ENCODE assay signal across 21 cellular contexts in genomic region chr19:46022061-46022430, GRCh38. TPM values are rescaled to one million over a fixed set of nuclear protein-coding genes. Genes with fewer than 3 reads are reported as not detected.
"Had no signal": no experiment of that assay in that cellular context is flagged by ENCODE, and none has a peak within 500 bp of the region (broad histone marks: within the 10 kb centered on the region; RNA-seq: fewer than 3 reads in every experiment).

No MANE protein-coding gene starts in this region.

- H3K9me3 Mint-ChIP-seq: activated T-cell treated with anti-CD3 and anti-CD28 coated beads, Interleukin-2, amount 50 U/mL, for 72 hours; naive B cell; stimulated activated effector memory CD8-positive, alpha-beta T cell treated with anti-CD3 and anti-CD28 coated beads, Interleukin-12 subunit alpha, Interleukin-12 subunit beta, amount 100 ng/mL, for 72 hours had no signal

- H3K36me3 Mint-ChIP-seq: stimulated activated effector memory CD8-positive, alpha-beta T cell treated with anti-CD3 and anti-CD28 coated beads, Interleukin-12 subunit alpha, Interleukin-12 subunit beta, amount 100 ng/mL, for 72 hours had no signal

- H3K27ac Mint-ChIP-seq: activated T-cell treated with anti-CD3 and anti-CD28 coated beads, Interleukin-2, amount 50 U/mL, for 72 hours; stimulated activated effector memory CD8-positive, alpha-beta T cell treated with anti-CD3 and anti-CD28 coated beads, Interleukin-12 subunit alpha, Interleukin-12 subunit beta, amount 100 ng/mL, for 72 hours had no signal

- H3K4me1 ChIP-seq: breast epithelium, testis, upper lobe of right lung had no signal

- H3K4me3 ChIP-seq: ascending aorta, breast epithelium, smooth muscle cell, testis, upper lobe of right lung had no signal

- H3K9me3 ChIP-seq: ascending aorta, breast epithelium, stomach, testis, upper lobe of right lung had no signal

- H3K27me3 ChIP-seq: testis had no signal

- ATAC-seq: activated T-cell treated with anti-CD3 and anti-CD28 coated beads, Interleukin-2, amount 50 U/mL, for 72 hours; left lobe of liver had no signal

- H3K4me3 Mint-ChIP-seq: activated T-cell treated with anti-CD3 and anti-CD28 coated beads, Interleukin-2, amount 50 U/mL, for 72 hours; naive B cell; stimulated activated effector memory CD8-positive, alpha-beta T cell treated with anti-CD3 and anti-CD28 coated beads, Interleukin-12 subunit alpha, Interleukin-12 subunit beta, amount 100 ng/mL, for 72 hours had no signal

- H3K36me3 ChIP-seq: ascending aorta, breast epithelium, upper lobe of right lung had no signal

- H3K27ac ChIP-seq: ascending aorta, breast epithelium, parathyroid adenoma, testis, upper lobe of right lung, VCaP had no signal

- DNase-seq: activated CD4-positive, alpha-beta T cell treated with anti-CD3 and anti-CD28 coated beads for 1 hour; activated naive CD4-positive, alpha-beta T cell treated with anti-CD3 and anti-CD28 coated beads, Interleukin-2, amount 50 U/mL, for 16 hours; activated T-cell treated with anti-CD3 and anti-CD28 coated beads, Interleukin-2, amount 50 U/mL, for 72 hours; cerebellar nuclear complex; effector memory CD4-positive, alpha-beta T cell; naive B cell; stimulated activated CD4-positive, alpha-beta T cell treated with anti-CD3 and anti-CD28 coated beads, Interleukin-4, amount 100 ng/mL, for 24 hours; T-helper 2 cell; testis; upper lobe of right lung had no signal

RNA-seq across cellular contexts. Expression of gene PGLYRP1, which starts 0.8 kb away (rescaled TPM):
- total RNA-seq: activated CD8-positive, alpha-beta memory T cell treated with anti-CD3 and anti-CD28 coated beads for 36 hours; activated T-cell treated with anti-CD3 and anti-CD28 coated beads, Interleukin-2, amount 50 U/mL, for 72 hours; ascending aorta; breast epithelium; glomerular endothelial cell; mammary epithelial cell; smooth muscle cell; stomach; testis had no signal

RNA-seq across cellular contexts. Expression of gene IGFL4, which starts 18.8 kb away (rescaled TPM):
- total RNA-seq: activated CD8-positive, alpha-beta memory T cell treated with anti-CD3 and anti-CD28 coated beads for 36 hours; activated T-cell treated with anti-CD3 and anti-CD28 coated beads, Interleukin-2, amount 50 U/mL, for 72 hours; ascending aorta; breast epithelium; glomerular endothelial cell; left lobe of liver; stomach; upper lobe of right lung had no signal

RNA-seq across cellular contexts. Expression of gene NOVA2, which starts 48.4 kb away (rescaled TPM):
- total RNA-seq: activated CD8-positive, alpha-beta memory T cell treated with anti-CD3 and anti-CD28 coated beads for 36 hours; mammary epithelial cell had no signal
